ENCODE assay signal across 21 cellular contexts in the genomic region with DNA sequence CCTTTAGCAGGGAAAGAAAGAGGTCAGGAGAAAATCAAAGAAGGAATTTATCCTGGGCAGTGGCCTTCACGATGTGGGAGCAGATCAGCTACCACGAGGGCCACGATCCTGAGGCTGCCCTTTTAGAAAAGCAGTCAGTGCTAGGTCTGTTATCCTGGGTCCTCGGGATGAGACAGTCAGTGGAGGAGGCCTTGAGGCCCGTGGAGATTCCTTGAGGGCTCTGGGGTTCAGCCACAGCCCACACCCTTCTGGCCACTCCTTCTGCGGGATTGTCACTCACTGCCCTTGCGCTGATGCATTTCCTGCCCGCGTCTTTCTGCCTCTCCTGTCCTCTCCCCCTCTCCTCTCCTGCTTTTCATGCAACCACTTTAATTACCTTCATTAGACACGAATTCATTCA. TPM values are rescaled to one million over a fixed set of nuclear protein-coding genes. Genes with fewer than 3 reads are reported as not detected.
"Had no signal": no experiment of that assay in that cellular context is flagged by ENCODE, and none has a peak within 500 bp of the region (broad histone marks: within the 10 kb centered on the region; RNA-seq: fewer than 3 reads in every experiment).

No MANE protein-coding gene starts in this region.

- H3K27ac Mint-ChIP-seq: natural killer cell, type B pancreatic cell had no signal

- H3K27me3 ChIP-seq: dorsolateral prefrontal cortex, right atrium auricular region, stomach, thyroid gland had no signal

- H3K27me3 Mint-ChIP-seq: type B pancreatic cell had no signal

- H3K36me3 Mint-ChIP-seq: immature natural killer cell, natural killer cell had no signal

- H3K36me3 ChIP-seq: prostate gland had no signal

- DNase-seq: cerebellar nuclear complex; dorsolateral prefrontal cortex; effector CD4-positive, alpha-beta T cell; hypothalamus; immature natural killer cell; islet precursor cell; kidney glomerular epithelial cell; left colon; left ventricle myocardium superior; lower lobe of right lung; natural killer cell; stimulated activated CD4-positive, alpha-beta T cell treated with anti-CD3 and anti-CD28 coated beads, Interleukin-2, amount 100 ng/mL, for 24 hours; stimulated activated CD4-positive, alpha-beta T cell treated with anti-CD3 and anti-CD28 coated beads, Interleukin-4, amount 100 ng/mL, for 4 hours; stimulated activated naive CD4-positive, alpha-beta T cell treated with Interleukin-2 at 50 U/mL for 16 hours; stomach had no signal

- H3K9me3 ChIP-seq: lower lobe of right lung, prostate gland, right atrium auricular region, stomach, thyroid gland had no signal

- H3K9me3 Mint-ChIP-seq: immature natural killer cell, natural killer cell, type B pancreatic cell had no signal

- H3K27ac ChIP-seq: dorsolateral prefrontal cortex, lower lobe of right lung, prostate gland, right atrium auricular region, stomach, thyroid gland had no signal

- H3K4me3 ChIP-seq: dorsolateral prefrontal cortex, lower lobe of right lung, prostate gland, right atrium auricular region, smooth muscle cell, stomach, thyroid gland had no signal

- H3K4me3 Mint-ChIP-seq: immature natural killer cell, natural killer cell, type B pancreatic cell had no signal

- ATAC-seq: left colon, left ventricle myocardium superior, lower lobe of right lung, natural killer cell, sciatic nerve had no signal

- H3K4me1 ChIP-seq: prostate gland, thyroid gland had no signal

RNA-seq across cellular contexts. Expression of a gene that starts 42.4 kb away (rescaled TPM):
- total RNA-seq: smooth muscle cell had no signal
